ENCODE assay signal across 11 cellular contexts in the genomic region with DNA sequence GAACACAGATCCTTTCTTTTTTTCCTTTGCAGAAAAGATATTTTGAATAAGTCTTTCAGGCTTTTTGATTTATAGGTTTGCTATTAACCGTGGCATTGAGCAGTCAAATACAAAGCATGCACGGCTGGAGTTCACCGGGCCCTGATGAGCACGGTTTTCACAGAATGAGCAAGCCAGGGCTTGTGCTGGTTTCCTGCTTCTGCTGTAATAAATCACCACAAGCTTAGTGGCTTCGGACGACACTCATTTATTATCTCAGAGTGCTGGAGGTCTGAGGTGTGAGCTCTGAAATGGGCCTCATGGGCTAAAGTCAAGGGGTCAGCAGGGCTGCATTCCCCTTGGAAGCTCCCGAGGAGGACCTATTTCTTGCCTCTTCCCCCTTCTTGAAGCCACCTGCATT.
DNase-seq lines count a peak whose midpoint lies in the region; ATAC-seq and TF ChIP-seq lines count a peak whose summit lies in the region.
"Had no signal": no experiment of that assay in that cellular context is flagged by ENCODE, and none has a peak within 500 bp of the region (broad histone marks: within the 10 kb centered on the region; RNA-seq: fewer than 3 reads in every experiment).

No MANE protein-coding gene starts in this region.

- TF ChIP-seq POLR2A in Peyer's patch (IDR thresholded peaks at IDR 0.05) = no peak

- H3K27me3 ChIP-seq in Peyer's patch = no peaks in the 10 kb centered on the region

- no peak overlapping the region for H3K4me3 Mint-ChIP-seq in activated naive CD4-positive, alpha-beta T cell treated with anti-CD3 and anti-CD28 coated beads, Interleukin-2, amount 10 ng/mL, durations not matched to agents 7 days and 5 days

- TF ChIP-seq CTCF in GM10248 (IDR thresholded peaks at IDR 0.05; ENCODE audit: control extremely low read depth, extremely low read depth, low read depth, missing control alignments) (no peak), RWPE1 (conservative IDR thresholded peaks at IDR 0.05; ENCODE audit: low read depth) (no peak), Peyer's patch (IDR thresholded peaks at IDR 0.05) (no peak)

- no peaks in the 10 kb centered on the region for H3K36me3 Mint-ChIP-seq in activated naive CD4-positive, alpha-beta T cell treated with anti-CD3 and anti-CD28 coated beads, Interleukin-2, amount 10 ng/mL, durations not matched to agents 7 days and 5 days

- POLR2A ChIA-PET in GM10248 (lab: Yijun Ruan, JAX) (no interaction called here), RWPE1 (lab: Yijun Ruan, JAX; ENCODE audit: low non-redundant PET) (no interaction called here)

- ATAC-seq in GM19468 (IDR thresholded peaks at IDR 0.05; ENCODE audit: extremely low read depth, unreplicated experiment) = peak; percentile 31
- peak; percentile 84 for ATAC-seq in HG03354 (IDR thresholded peaks at IDR 0.05; ENCODE audit: poor library complexity, severe bottlenecking, unreplicated experiment)
- no peak for ATAC-seq in HG03025 (IDR thresholded peaks at IDR 0.05; ENCODE audit: low FRiP score, unreplicated experiment)

- no peaks in the 10 kb centered on the region for H3K9me3 Mint-ChIP-seq in activated naive CD4-positive, alpha-beta T cell treated with anti-CD3 and anti-CD28 coated beads, Interleukin-2, amount 10 ng/mL, durations not matched to agents 7 days and 5 days

- H3K27ac Mint-ChIP-seq in activated naive CD4-positive, alpha-beta T cell treated with anti-CD3 and anti-CD28 coated beads, Interleukin-2, amount 10 ng/mL, durations not matched to agents 7 days and 5 days = no peak overlapping the region

- no peaks in the 10 kb centered on the region for H3K4me1 Mint-ChIP-seq in activated naive CD4-positive, alpha-beta T cell treated with anti-CD3 and anti-CD28 coated beads, Interleukin-2, amount 10 ng/mL, durations not matched to agents 7 days and 5 days

- peak; percentile 65 for DNase-seq in GM10248 (ENCODE audit: extremely low spot score)
- peak; percentile 60 for DNase-seq in RWPE1 (ENCODE audit: low spot score)
- no peak for DNase-seq in pons (ENCODE audit: low spot score)
- no peak for DNase-seq in Peyer's patch
- no peak for DNase-seq in activated naive CD4-positive, alpha-beta T cell treated with anti-CD3 and anti-CD28 coated beads, Interleukin-2, amount 10 ng/mL, durations not matched to agents 7 days and 5 days
- DNase-seq: caudate nucleus; islet precursor cell; stimulated activated CD4-positive, alpha-beta T cell treated with anti-CD3 and anti-CD28 coated beads, Interleukin-2, amount 100 ng/mL, for 24 hours had no signal

- no peak overlapping the region for H3K4me3 ChIP-seq in Peyer's patch

- H3K27ac ChIP-seq in RWPE1 (no peak overlapping the region), Peyer's patch (no peak overlapping the region)

- no peaks in the 10 kb centered on the region for H3K36me3 ChIP-seq in Peyer's patch

- CTCF ChIA-PET in GM10248 (lab: Yijun Ruan, JAX) (no interaction called here), RWPE1 (lab: Yijun Ruan, JAX) (interaction anchor here (0.7 kb wide), 1 partner anchor 182 kb away, joined by 3 read pairs; no protein-coding TSS in a partner anchor)
- CTCF ChIA-PET in activated naive CD4-positive, alpha-beta T cell treated with anti-CD3 and anti-CD28 coated beads, Interleukin-2, amount 10 ng/mL, durations not matched to agents 7 days and 5 days (lab: Charles Lee) = no interaction called here

- peaks cover 6% of the 10 kb centered on the region for H3K27me3 Mint-ChIP-seq in activated naive CD4-positive, alpha-beta T cell treated with anti-CD3 and anti-CD28 coated beads, Interleukin-2, amount 10 ng/mL, durations not matched to agents 7 days and 5 days

- H3K4me1 ChIP-seq in Peyer's patch = no peaks in the 10 kb centered on the region

- H3K9me3 ChIP-seq in Peyer's patch = no peaks in the 10 kb centered on the region

Comparison
In these comparisons a context has a peak if more than half of its experiments do, and no peak if none do; other contexts are left out.
1. DNase-seq: peak in GM10248 (single experiment) and RWPE1 (single experiment); none in pons (single experiment), Peyer's patch (0 of 3) and activated naive CD4-positive, alpha-beta T cell treated with anti-CD3 and anti-CD28 coated beads, Interleukin-2, amount 10 ng/mL, durations not matched to agents 7 days and 5 days (single experiment).